ENCODE assay signal across 9 cellular contexts in the genomic region with DNA sequence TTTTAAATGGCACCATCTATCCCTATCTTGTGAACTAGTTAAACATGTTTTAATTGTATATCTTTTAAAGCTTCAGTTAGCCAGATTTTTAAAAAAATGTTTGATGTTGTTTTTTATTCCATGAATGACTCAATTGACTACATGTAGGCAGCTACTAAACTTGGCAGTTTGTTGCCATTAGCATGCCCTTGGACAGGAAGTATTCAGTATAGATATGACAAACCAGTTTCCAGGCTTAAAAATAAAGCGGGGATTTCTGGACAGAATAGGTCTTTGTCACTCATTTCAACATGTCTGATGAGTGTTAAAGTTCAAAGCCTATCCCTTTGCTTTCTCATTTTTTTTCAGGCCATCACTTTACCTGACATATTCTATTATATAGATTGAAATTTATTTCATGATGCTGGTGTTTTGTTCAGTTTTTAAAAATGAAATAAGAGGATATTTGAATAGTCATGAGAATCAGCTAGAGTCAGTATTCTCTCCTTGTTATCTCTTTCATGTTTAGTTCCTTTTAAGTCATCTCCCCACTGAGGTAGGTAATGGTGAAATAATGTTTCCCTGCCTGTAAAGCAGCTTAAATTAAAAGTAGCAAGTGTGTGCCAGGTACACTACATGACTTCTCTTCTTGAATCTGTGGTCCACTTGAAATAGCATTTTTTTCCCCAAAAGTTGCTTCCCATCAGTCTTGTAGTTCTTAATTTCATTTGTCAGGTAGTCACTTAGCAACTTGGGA. TPM values are rescaled to one million over a fixed set of nuclear protein-coding genes. Genes with fewer than 3 reads are reported as not detected.
DNase-seq lines count a peak whose midpoint lies in the region; ATAC-seq, FAIRE-seq and TF ChIP-seq lines count a peak whose summit lies in the region.
"Had no signal": no experiment of that assay in that cellular context is flagged by ENCODE, and none has a peak within 500 bp of the region (broad histone marks: within the 10 kb centered on the region; RNA-seq: fewer than 3 reads in every experiment).

No MANE protein-coding gene starts in this region.

- no peak overlapping the region for H3K27ac ChIP-seq in pancreas
- no peak overlapping the region for H3K27ac ChIP-seq in A673 (ENCODE audit: low read depth, low read length, poor library complexity, severe bottlenecking)
- H3K27ac ChIP-seq: C4-2B had no signal

- H3K9me3 ChIP-seq in pancreas = no peaks in the 10 kb centered on the region
- H3K9me3 ChIP-seq in A673 (ENCODE audit: low read depth, low read length, poor library complexity, severe bottlenecking) = no peaks in the 10 kb centered on the region

- H3K9me3 Mint-ChIP-seq in activated T-cell treated with anti-CD3 and anti-CD28 coated beads, Interleukin-2, amount 50 U/mL, for 72 hours = peaks cover 0 to 1% of the 10 kb centered on the region in 2 donors
- peaks cover 6% of the 10 kb centered on the region for H3K9me3 Mint-ChIP-seq in activated CD4-positive, alpha-beta memory T cell treated with anti-CD3 and anti-CD28 coated beads, Interleukin-2, amount 10 ng/mL, durations not matched to agents 7 days and 5 days

- peaks cover 87% of the 10 kb centered on the region for H3K4me1 Mint-ChIP-seq in activated T-cell treated with anti-CD3 and anti-CD28 coated beads, Interleukin-2, amount 50 U/mL, for 72 hours (ENCODE audit: low read depth)
- H3K4me1 Mint-ChIP-seq in activated CD4-positive, alpha-beta memory T cell treated with anti-CD3 and anti-CD28 coated beads, Interleukin-2, amount 10 ng/mL, durations not matched to agents 7 days and 5 days = peaks cover 82% of the 10 kb centered on the region

- intact Hi-C loops in pancreas (cut with DNase I) (no loop called here), A673 (cut with micrococcal nuclease; ENCODE audit: unreplicated experiment) (no loop called here)

- H3K36me3 ChIP-seq in pancreas (no peaks in the 10 kb centered on the region), A673 (ENCODE audit: insufficient read depth, low read length, poor library complexity, severe bottlenecking) (no peaks in the 10 kb centered on the region)

- FAIRE-seq in pancreas (lab: Jason Lieb, UNC) = no peak

- H3K4me1 ChIP-seq in pancreas (peaks cover 0 to 9% (median 7%) of the 10 kb centered on the region in 3 donors), A673 (ENCODE audit: insufficient read depth, low read length, poor library complexity, severe bottlenecking) (peaks cover 11% of the 10 kb centered on the region)

- POLR2A ChIA-PET in activated CD4-positive, alpha-beta memory T cell treated with anti-CD3 and anti-CD28 coated beads, Interleukin-2, amount 10 ng/mL, durations not matched to agents 7 days and 5 days (lab: Charles Lee) = interaction anchor here (0.7 to 19.6 kb wide), 9 partner anchors 10 to 99 kb away, joined by 3 to 779 read pairs (median 9); partner anchors contain the start of gene TNFAIP8
- POLR2A ChIA-PET in A673 (lab: Charles Lee; ENCODE audit: low non-redundant PET) = interaction anchor here (0.7 kb wide), 1 partner anchor 11 kb away, joined by 3 read pairs; no protein-coding TSS in a partner anchor

- H3K4me3 Mint-ChIP-seq in activated T-cell treated with anti-CD3 and anti-CD28 coated beads, Interleukin-2, amount 50 U/mL, for 72 hours = peak overlapping the region; percentile 81 to 91
- peak overlapping the region; percentile 36 for H3K4me3 Mint-ChIP-seq in activated CD4-positive, alpha-beta memory T cell treated with anti-CD3 and anti-CD28 coated beads, Interleukin-2, amount 10 ng/mL, durations not matched to agents 7 days and 5 days

- TF ChIP-seq CTCF in pancreas (IDR thresholded peaks at IDR 0.05) (no peak), A673 (conservative IDR thresholded peaks at IDR 0.05; ENCODE audit: low read depth, low read length) (no peak)

- CTCF ChIA-PET in activated CD4-positive, alpha-beta memory T cell treated with anti-CD3 and anti-CD28 coated beads, Interleukin-2, amount 10 ng/mL, durations not matched to agents 7 days and 5 days (lab: Charles Lee) = interaction anchor here (1.3 to 4.7 kb wide), 5 partner anchors 10 to 380 kb away, joined by 4 to 16 read pairs (median 6); partner anchors contain the start of gene DTWD2
- CTCF ChIA-PET in A673 (lab: Charles Lee) = no interaction called here

- peak; percentile 75 to 77 for ATAC-seq in activated T-cell treated with anti-CD3 and anti-CD28 coated beads, Interleukin-2, amount 50 U/mL, for 72 hours (replicated peaks in 1 of 2)
- peak; percentile 79 for ATAC-seq in HG03097 (IDR thresholded peaks at IDR 0.05; ENCODE audit: low FRiP score, unreplicated experiment)
- ATAC-seq in pancreas = peak; percentile 53 to 81 (median 60)

- H3K27me3 Mint-ChIP-seq in activated T-cell treated with anti-CD3 and anti-CD28 coated beads, Interleukin-2, amount 50 U/mL, for 72 hours (ENCODE audit: low read depth) = no peaks in the 10 kb centered on the region
- no peaks in the 10 kb centered on the region for H3K27me3 Mint-ChIP-seq in activated CD4-positive, alpha-beta memory T cell treated with anti-CD3 and anti-CD28 coated beads, Interleukin-2, amount 10 ng/mL, durations not matched to agents 7 days and 5 days

- peaks cover 18 to 41% of the 10 kb centered on the region in 2 donors for H3K36me3 Mint-ChIP-seq in activated T-cell treated with anti-CD3 and anti-CD28 coated beads, Interleukin-2, amount 50 U/mL, for 72 hours (ENCODE audit: insufficient read depth in 2 of 2)
- H3K36me3 Mint-ChIP-seq in activated CD4-positive, alpha-beta memory T cell treated with anti-CD3 and anti-CD28 coated beads, Interleukin-2, amount 10 ng/mL, durations not matched to agents 7 days and 5 days (ENCODE audit: low read depth) = peaks cover 71% of the 10 kb centered on the region

- peak in 1 of 2 donors; percentile 47 for DNase-seq in activated T-cell treated with anti-CD3 and anti-CD28 coated beads, Interleukin-2, amount 50 U/mL, for 72 hours
- DNase-seq in activated T-cell treated with anti-CD3 and anti-CD28 coated beads for 4 hours (no peak), pancreas (no peak), H4 (ENCODE audit: low spot score) (no peak), A673 (ENCODE audit: low spot score) (no peak), NCI-H146 (lab: John Stamatoyannopoulos, UW) (no peak)
- DNase-seq in activated CD4-positive, alpha-beta memory T cell treated with anti-CD3 and anti-CD28 coated beads, Interleukin-2, amount 10 ng/mL, durations not matched to agents 7 days and 5 days = no peak

- WGBS in pancreas, 2 donors = 29 to 38% methylated on average over 1 of the region's 1 CpG

- no peaks in the 10 kb centered on the region for H3K27me3 ChIP-seq in pancreas
- no peaks in the 10 kb centered on the region for H3K27me3 ChIP-seq in A673 (replicated peaks; ENCODE audit: insufficient read depth, low read depth, low read length, poor library complexity)

- H3K4me3 ChIP-seq in pancreas (no peak overlapping the region), A673 (ENCODE audit: low read depth, low read length, poor library complexity, severe bottlenecking) (no peak overlapping the region)

- H3K27ac Mint-ChIP-seq in activated T-cell treated with anti-CD3 and anti-CD28 coated beads, Interleukin-2, amount 50 U/mL, for 72 hours = peak overlapping the region; percentile 100
- H3K27ac Mint-ChIP-seq in activated CD4-positive, alpha-beta memory T cell treated with anti-CD3 and anti-CD28 coated beads, Interleukin-2, amount 10 ng/mL, durations not matched to agents 7 days and 5 days = peak overlapping the region; percentile 81

- no TSS peak for BruUV-seq in A673 (replicated peaks; lab: Mats Ljungman, UMichigan)

RNA-seq across cellular contexts. Expression of gene TNFAIP8, which starts 11.9 kb away (rescaled TPM):
- 100 to 1,000 TPM; 117 to 137 TPM for total RNA-seq in activated T-cell treated with anti-CD3 and anti-CD28 coated beads, Interleukin-2, amount 50 U/mL, for 72 hours
- 100 to 1,000 TPM; 161 to 163 TPM for total RNA-seq in activated CD4-positive, alpha-beta memory T cell treated with anti-CD3 and anti-CD28 coated beads, Interleukin-2, amount 10 ng/mL, durations not matched to agents 7 days and 5 days
- 10 to 100 TPM in 3 of 6 donors, 1 to 10 TPM in 3; 7.5 to 14.2 (median 10.6) TPM for total RNA-seq in pancreas
- polyA plus RNA-seq in pancreas = 1 to 10 TPM; 5.7 to 7.7 TPM
- total RNA-seq in H4 (2014; rRNA removed; shearing (Covaris generic)) = 7.6 and 16.5 TPM in 2 replicates
- 6.3 and 6.8 TPM in 2 replicates for total RNA-seq in A673 (2021)
